30 cellular contexts compared by ENCODE assay signal in the genomic region with DNA sequence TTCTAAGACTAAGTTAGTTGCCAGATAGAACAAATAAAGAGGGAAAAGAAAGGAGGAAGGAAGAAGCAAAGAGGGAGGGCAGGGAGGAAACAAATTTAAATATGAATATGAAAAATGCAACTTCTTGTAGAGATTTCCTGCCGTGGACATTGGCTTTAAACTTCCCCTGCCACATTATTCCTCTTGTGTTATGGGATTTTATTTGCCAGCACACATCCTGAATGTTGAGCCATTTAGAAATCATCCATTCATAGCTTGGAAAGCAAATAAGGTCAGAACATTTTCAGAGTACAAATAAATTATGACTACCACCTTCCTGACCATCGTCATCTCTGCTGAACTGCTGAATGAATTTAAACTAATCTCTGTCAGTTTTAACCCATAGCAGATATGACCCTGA.
"Had no signal": no experiment of that assay in that cellular context is flagged by ENCODE, and none has a peak within 500 bp of the region (broad histone marks: within the 10 kb centered on the region; RNA-seq: fewer than 3 reads in every experiment).

No MANE protein-coding gene starts in this region.

- DNase-seq: activated B cell treated with CpG ODN at 0.5 μM for 24 hours; activated CD4-positive, alpha-beta T cell treated with anti-CD3 and anti-CD28 coated beads, Interleukin-2, amount 50 U/mL, for 1 hour; activated CD8-positive, alpha-beta memory T cell treated with anti-CD3 and anti-CD28 coated beads, Interleukin-2, amount 10 ng/mL, durations not matched to agents 7 days and 5 days; activated CD8-positive, alpha-beta T cell treated with anti-CD3 and anti-CD28 coated beads, Interleukin-2, amount 10 ng/mL, durations not matched to agents 7 days and 5 days; activated naive CD4-positive, alpha-beta T cell; activated T-cell treated with anti-CD3 and anti-CD28 coated beads, Interleukin-2, amount 50 U/mL, for 72 hours; cerebellar nuclear complex; dorsolateral prefrontal cortex; effector memory CD4-positive, alpha-beta T cell; head of caudate nucleus; kidney glomerular epithelial cell; left lung; lower lobe of right lung; mesendoderm; mucosa of descending colon; nephron progenitor cell; nucleus accumbens; pancreas; psoas muscle; stimulated activated CD4-positive, alpha-beta T cell treated with anti-CD3 and anti-CD28 coated beads, Interleukin-15, amount 100 ng/mL, for 24 hours; stimulated activated CD4-positive, alpha-beta T cell treated with anti-CD3 and anti-CD28 coated beads, Interleukin-2, amount 100 ng/mL, for 24 hours; stimulated activated naive B cell treated with anti-CD40 and anti-IgM and Interleukin-4, amounts not matched to agents 10 μg/mL and 1 μg/mL and 100 μg/mL, for 72 hours; stomach; T-helper 17 cell; T1000; thyroid gland had no signal

- H3K4me1 ChIP-seq: ascending aorta, left lung, lower lobe of right lung, psoas muscle, right atrium auricular region, stomach, thyroid gland had no signal

- ATAC-seq: activated CD8-positive, alpha-beta memory T cell treated with anti-CD3 and anti-CD28 coated beads, Interleukin-2, amount 10 ng/mL, durations not matched to agents 7 days and 5 days; activated CD8-positive, alpha-beta T cell treated with anti-CD3 and anti-CD28 coated beads, Interleukin-2, amount 10 ng/mL, durations not matched to agents 7 days and 5 days; activated T-cell treated with anti-CD3 and anti-CD28 coated beads, Interleukin-2, amount 50 U/mL, for 72 hours; left lung; lower lobe of right lung; mucosa of descending colon; pancreas; psoas muscle; stimulated activated naive B cell treated with anti-CD40 and anti-IgM and Interleukin-4, amounts not matched to agents 10 μg/mL and 1 μg/mL and 100 μg/mL, for 72 hours; T-helper 17 cell had no signal

- H3K36me3 ChIP-seq: ascending aorta, cardiac muscle cell, left lung, lower lobe of right lung, pancreas, right atrium auricular region, stomach, thyroid gland had no signal

- H3K4me3 ChIP-seq: ascending aorta, cardiac muscle cell, coronary artery, dorsolateral prefrontal cortex, left lung, lower lobe of right lung, mucosa of descending colon, pancreas, psoas muscle, right atrium auricular region, stomach, thyroid gland had no signal

- H3K27me3 ChIP-seq: ascending aorta, cardiac muscle cell, dorsolateral prefrontal cortex, left lung, pancreas, right atrium auricular region, stomach, thyroid gland had no signal

- H3K9me3 ChIP-seq: ascending aorta, left lung, lower lobe of right lung, mucosa of descending colon, pancreas, psoas muscle, right atrium auricular region, stomach, thyroid gland had no signal

- H3K27ac ChIP-seq: ascending aorta, cardiac muscle cell, coronary artery, dorsolateral prefrontal cortex, left lung, lower lobe of right lung, pancreas, psoas muscle, right atrium auricular region, stomach, thyroid gland had no signal
